15 cellular contexts compared by ENCODE assay signal in genomic region chr5:143629871-143630658, GRCh38.
A peak's percentile ranks its signal among the peaks of the same experiment; 100 is the strongest.
DNase-seq lines count a peak whose midpoint lies in the region; ATAC-seq and TF ChIP-seq lines count a peak whose summit lies in the region.
"Had no signal": no experiment of that assay in that cellular context is flagged by ENCODE, and none has a peak within 500 bp of the region (broad histone marks: within the 10 kb centered on the region; RNA-seq: fewer than 3 reads in every experiment).

No MANE protein-coding gene starts in this region.

- TF ChIP-seq CTCF in endothelial cell (IDR thresholded peaks at IDR 0.05; ENCODE audit: unreplicated experiment) = no peak
- no peak for TF ChIP-seq CTCF in osteoblast (IDR thresholded peaks at IDR 0.05; ENCODE audit: extremely low read depth, low read depth, low read length)
- TF ChIP-seq CTCF in heart right ventricle (IDR thresholded peaks at IDR 0.05) = no peak
- no peak for TF ChIP-seq CTCF in esophagus muscularis mucosa (IDR thresholded peaks at IDR 0.05)

- peak overlapping the region; percentile 60 for H2AFZ ChIP-seq in osteoblast (ENCODE audit: low read length)

- H3K9me3 Mint-ChIP-seq in endothelial cell (ENCODE audit: unreplicated experiment) = no peaks in the 10 kb centered on the region

- peak overlapping the region; percentile 33 for H3K4me2 ChIP-seq in osteoblast (ENCODE audit: insufficient read depth, low read length)

- 59 to 60% methylated on average over 9 of the region's 9 CpGs for WGBS in heart right ventricle, 2 donors
- 84% methylated on average over 9 of the region's 9 CpGs for WGBS in esophagus muscularis mucosa

- H3K36me3 Mint-ChIP-seq in endothelial cell (ENCODE audit: low read depth, unreplicated experiment) = no peaks in the 10 kb centered on the region

- TF ChIP-seq EP300 in esophagus muscularis mucosa (IDR thresholded peaks at IDR 0.05) = no peak

- H3K27me3 ChIP-seq in osteoblast (ENCODE audit: insufficient read depth, low read length) = no peaks in the 10 kb centered on the region
- no peaks in the 10 kb centered on the region for H3K27me3 ChIP-seq in heart right ventricle
- no peaks in the 10 kb centered on the region for H3K27me3 ChIP-seq in esophagus muscularis mucosa
- H3K27me3 ChIP-seq: gastroesophageal sphincter, tibial nerve had no signal

- H3K4me3 Mint-ChIP-seq in endothelial cell (ENCODE audit: unreplicated experiment) = no peak overlapping the region
- H3K4me3 Mint-ChIP-seq: activated T-cell treated with anti-CD3 and anti-CD28 coated beads, Interleukin-2, amount 50 U/mL, for 4 hours had no signal

- intact Hi-C loops in heart right ventricle (cut with DNase I) = no loop called here
- intact Hi-C loops in esophagus muscularis mucosa (cut with DNase I) = no loop called here

- H3K27ac ChIP-seq in osteoblast (ENCODE audit: low read depth, low read length) = peak overlapping the region; percentile 65
- H3K27ac ChIP-seq in heart right ventricle = no peak overlapping the region
- H3K27ac ChIP-seq in esophagus muscularis mucosa (replicated peaks in 1 of 4) = no peak overlapping the region
- H3K27ac ChIP-seq: gastroesophageal sphincter, tibial nerve had no signal

- H3K36me3 ChIP-seq in osteoblast (ENCODE audit: insufficient read depth, low read length) (no peaks in the 10 kb centered on the region), heart right ventricle (no peaks in the 10 kb centered on the region), esophagus muscularis mucosa (no peaks in the 10 kb centered on the region)
- H3K36me3 ChIP-seq: gastroesophageal sphincter, tibial nerve had no signal

- no peak overlapping the region for H3K4me3 ChIP-seq in osteoblast (ENCODE audit: insufficient read depth, low read length)
- no peak overlapping the region for H3K4me3 ChIP-seq in heart right ventricle
- H3K4me3 ChIP-seq in esophagus muscularis mucosa = no peak overlapping the region
- H3K4me3 ChIP-seq: gastroesophageal sphincter, tibial nerve had no signal

- DNase-seq in EL (peak; percentile 72), NCI-H524 (lab: John Stamatoyannopoulos, UW) (peak; percentile 22 to 60), endothelial cell (ENCODE audit: low spot score) (no peak), osteoblast (ENCODE audit: insufficient read length, low spot score, missing footprints) (peak; percentile 73), iPS-NIHi7 (ENCODE audit: extremely low spot score) (no peak), NCI-H1048 (lab: John Stamatoyannopoulos, UW) (no peak), heart right ventricle (no peak), esophagus muscularis mucosa (ENCODE audit: extremely low spot score) (no peak)
- DNase-seq: activated T-cell treated with anti-CD3 and anti-CD28 coated beads, Interleukin-2, amount 50 U/mL, for 4 hours; caudate nucleus; midbrain; NCI-H187 treated with DMSO at 0.1 percent for 48 hours had no signal

- no peaks in the 10 kb centered on the region for H3K9me3 ChIP-seq in osteoblast (ENCODE audit: low read depth, low read length)
- H3K9me3 ChIP-seq in heart right ventricle = no peaks in the 10 kb centered on the region
- H3K9me3 ChIP-seq in esophagus muscularis mucosa = no peaks in the 10 kb centered on the region
- H3K9me3 ChIP-seq: gastroesophageal sphincter, tibial nerve had no signal

- peaks cover 15% of the 10 kb centered on the region for H3K4me1 ChIP-seq in osteoblast (ENCODE audit: insufficient read depth, low read length)
- peaks cover 0 to 21% (median 3%) of the 10 kb centered on the region in 9 donors for H3K4me1 ChIP-seq in heart right ventricle
- H3K4me1 ChIP-seq in esophagus muscularis mucosa = peaks cover 0 to 8% (median 1%) of the 10 kb centered on the region in 4 donors
- H3K4me1 ChIP-seq: tibial nerve had no signal

- TF ChIP-seq POLR2A in esophagus muscularis mucosa (IDR thresholded peaks at IDR 0.05; ENCODE audit: low read depth) = no peak

- peaks cover 1% of the 10 kb centered on the region for H3K27me3 Mint-ChIP-seq in endothelial cell (ENCODE audit: unreplicated experiment)

- peak overlapping the region; percentile 55 for H3K27ac Mint-ChIP-seq in endothelial cell (ENCODE audit: unreplicated experiment)

- peaks cover 19% of the 10 kb centered on the region for H3K4me1 Mint-ChIP-seq in endothelial cell (ENCODE audit: unreplicated experiment)

- no peaks in the 10 kb centered on the region for H3K79me2 ChIP-seq in osteoblast (ENCODE audit: insufficient read depth, low read length)

- no peak for ATAC-seq in heart right ventricle
- ATAC-seq: activated T-cell treated with anti-CD3 and anti-CD28 coated beads, Interleukin-2, amount 50 U/mL, for 4 hours; gastroesophageal sphincter; sciatic nerve had no signal

- no peaks in the 10 kb centered on the region for H4K20me1 ChIP-seq in osteoblast (ENCODE audit: insufficient read depth, low read length)

Comparison
In these comparisons a context has a peak if more than half of its experiments do, and no peak if none do; other contexts are left out.
1. DNase-seq: peak in EL (single experiment), NCI-H524 (2 of 2) and osteoblast (single experiment); none in endothelial cell (single experiment), iPS-NIHi7 (single experiment), NCI-H1048 (single experiment), heart right ventricle (0 of 2) and esophagus muscularis mucosa (single experiment).